Comparison of ENCODE assay signal across 7 cellular contexts in genomic region chr15:21112271-21113053, GRCh38.
A peak's percentile ranks its signal among the peaks of the same experiment; 100 is the strongest.
DNase-seq lines count a peak whose midpoint lies in the region; ATAC-seq and TF ChIP-seq lines count a peak whose summit lies in the region.
"Not testable (repeated sequence)": the region's sequence is repeated elsewhere in the genome, so short reads cannot be mapped to it uniquely, and the experiment has no call there.

No MANE protein-coding gene starts in this region.

- H2AFZ ChIP-seq in Karpas-422 (ENCODE audit: low read length) = not testable (repeated sequence)

- not testable (repeated sequence) for H3K4me2 ChIP-seq in Karpas-422 (ENCODE audit: low read depth, low read length, poor library complexity, severe bottlenecking)

- intact Hi-C loops in left cardiac atrium (cut with DNase I); left lung (cut with DNase I): not testable (repeated sequence)

- ATAC-seq in left cardiac atrium; left lung; natural killer cell treated with Interleukin-12 subunit alpha and Interleukin-12 subunit beta and Interleukin-15 and Interleukin-18, amount 100 ng/mL, for 72 hours: not testable (repeated sequence)
- ATAC-seq in stimulated activated effector memory CD8-positive, alpha-beta T cell treated with anti-CD3 and anti-CD28 coated beads, Interleukin-12 subunit alpha, Interleukin-12 subunit beta, amount 100 ng/mL, for 72 hours = peak; percentile 48

- H3K36me3 ChIP-seq in Karpas-422 (ENCODE audit: insufficient read depth, low read length); left lung: not testable (repeated sequence)

- not testable (repeated sequence) for H3K4me1 Mint-ChIP-seq in activated naive CD4-positive, alpha-beta T cell treated with anti-CD3 and anti-CD28 coated beads, Interleukin-2, amount 10 ng/mL, durations not matched to agents 7 days and 5 days; natural killer cell treated with Interleukin-12 subunit alpha and Interleukin-12 subunit beta and Interleukin-15 and Interleukin-18, amount 100 ng/mL, for 72 hours (ENCODE audit: low read depth in 2 of 2); stimulated activated effector memory CD8-positive, alpha-beta T cell treated with anti-CD3 and anti-CD28 coated beads, Interleukin-12 subunit alpha, Interleukin-12 subunit beta, amount 100 ng/mL, for 72 hours

- not testable (repeated sequence) for H3K27ac ChIP-seq in Karpas-422 (ENCODE audit: low read length); coronary artery; left lung

- not testable (repeated sequence) for H3K36me3 Mint-ChIP-seq in activated naive CD4-positive, alpha-beta T cell treated with anti-CD3 and anti-CD28 coated beads, Interleukin-2, amount 10 ng/mL, durations not matched to agents 7 days and 5 days; natural killer cell treated with Interleukin-12 subunit alpha and Interleukin-12 subunit beta and Interleukin-15 and Interleukin-18, amount 100 ng/mL, for 72 hours; stimulated activated effector memory CD8-positive, alpha-beta T cell treated with anti-CD3 and anti-CD28 coated beads, Interleukin-12 subunit alpha, Interleukin-12 subunit beta, amount 100 ng/mL, for 72 hours

- not testable (repeated sequence) for H3K9ac ChIP-seq in Karpas-422 (ENCODE audit: low read length)

- CTCF ChIA-PET in activated naive CD4-positive, alpha-beta T cell treated with anti-CD3 and anti-CD28 coated beads, Interleukin-2, amount 10 ng/mL, durations not matched to agents 7 days and 5 days (lab: Charles Lee) = not testable (repeated sequence)

- not testable (repeated sequence) for H3K4me3 ChIP-seq in Karpas-422 (ENCODE audit: low read length); coronary artery; left lung

- H3K4me1 ChIP-seq in Karpas-422 (ENCODE audit: low read length); left lung: not testable (repeated sequence)

- not testable (repeated sequence) for H3K4me3 Mint-ChIP-seq in activated naive CD4-positive, alpha-beta T cell treated with anti-CD3 and anti-CD28 coated beads, Interleukin-2, amount 10 ng/mL, durations not matched to agents 7 days and 5 days; natural killer cell treated with Interleukin-12 subunit alpha and Interleukin-12 subunit beta and Interleukin-15 and Interleukin-18, amount 100 ng/mL, for 72 hours; stimulated activated effector memory CD8-positive, alpha-beta T cell treated with anti-CD3 and anti-CD28 coated beads, Interleukin-12 subunit alpha, Interleukin-12 subunit beta, amount 100 ng/mL, for 72 hours

- peak; percentile 29 for DNase-seq in Karpas-422
- peak; percentile 17 for DNase-seq in activated naive CD4-positive, alpha-beta T cell treated with anti-CD3 and anti-CD28 coated beads, Interleukin-2, amount 10 ng/mL, durations not matched to agents 7 days and 5 days
- peak; percentile 77 for DNase-seq in coronary artery (ENCODE audit: low spot score)
- peak; percentile 17 for DNase-seq in left cardiac atrium
- peak; percentile 32 to 86 for DNase-seq in left lung
- DNase-seq in natural killer cell treated with Interleukin-12 subunit alpha and Interleukin-12 subunit beta and Interleukin-15 and Interleukin-18, amount 100 ng/mL, for 72 hours (ENCODE audit: low spot score) = peak; percentile 61
- not testable (repeated sequence) for DNase-seq in stimulated activated effector memory CD8-positive, alpha-beta T cell treated with anti-CD3 and anti-CD28 coated beads, Interleukin-12 subunit alpha, Interleukin-12 subunit beta, amount 100 ng/mL, for 72 hours (ENCODE audit: low spot score in 2 of 2)

- not testable (repeated sequence) for H3K79me2 ChIP-seq in Karpas-422 (ENCODE audit: low read length)

- not testable (repeated sequence) for H3K27me3 Mint-ChIP-seq in activated naive CD4-positive, alpha-beta T cell treated with anti-CD3 and anti-CD28 coated beads, Interleukin-2, amount 10 ng/mL, durations not matched to agents 7 days and 5 days; natural killer cell treated with Interleukin-12 subunit alpha and Interleukin-12 subunit beta and Interleukin-15 and Interleukin-18, amount 100 ng/mL, for 72 hours

- H3K27ac Mint-ChIP-seq in activated naive CD4-positive, alpha-beta T cell treated with anti-CD3 and anti-CD28 coated beads, Interleukin-2, amount 10 ng/mL, durations not matched to agents 7 days and 5 days; natural killer cell treated with Interleukin-12 subunit alpha and Interleukin-12 subunit beta and Interleukin-15 and Interleukin-18, amount 100 ng/mL, for 72 hours; stimulated activated effector memory CD8-positive, alpha-beta T cell treated with anti-CD3 and anti-CD28 coated beads, Interleukin-12 subunit alpha, Interleukin-12 subunit beta, amount 100 ng/mL, for 72 hours: not testable (repeated sequence)

- not testable (repeated sequence) for TF ChIP-seq CTCF in coronary artery (IDR thresholded peaks at IDR 0.05); left lung (IDR thresholded peaks at IDR 0.05)

- H3K27me3 ChIP-seq in Karpas-422 (ENCODE audit: low read length); left lung: not testable (repeated sequence)

- not testable (repeated sequence) for H3K9me3 Mint-ChIP-seq in activated naive CD4-positive, alpha-beta T cell treated with anti-CD3 and anti-CD28 coated beads, Interleukin-2, amount 10 ng/mL, durations not matched to agents 7 days and 5 days; natural killer cell treated with Interleukin-12 subunit alpha and Interleukin-12 subunit beta and Interleukin-15 and Interleukin-18, amount 100 ng/mL, for 72 hours; stimulated activated effector memory CD8-positive, alpha-beta T cell treated with anti-CD3 and anti-CD28 coated beads, Interleukin-12 subunit alpha, Interleukin-12 subunit beta, amount 100 ng/mL, for 72 hours

- H4K20me1 ChIP-seq in Karpas-422 (ENCODE audit: insufficient read depth, low read depth, low read length) = not testable (repeated sequence)

- not testable (repeated sequence) for H3K9me2 ChIP-seq in Karpas-422 (replicated peaks; ENCODE audit: insufficient read depth, low read length)

- H3K9me3 ChIP-seq in Karpas-422 (ENCODE audit: low read length); left lung: not testable (repeated sequence)
